ENCODE assay signal across 22 cellular contexts in the genomic region with DNA sequence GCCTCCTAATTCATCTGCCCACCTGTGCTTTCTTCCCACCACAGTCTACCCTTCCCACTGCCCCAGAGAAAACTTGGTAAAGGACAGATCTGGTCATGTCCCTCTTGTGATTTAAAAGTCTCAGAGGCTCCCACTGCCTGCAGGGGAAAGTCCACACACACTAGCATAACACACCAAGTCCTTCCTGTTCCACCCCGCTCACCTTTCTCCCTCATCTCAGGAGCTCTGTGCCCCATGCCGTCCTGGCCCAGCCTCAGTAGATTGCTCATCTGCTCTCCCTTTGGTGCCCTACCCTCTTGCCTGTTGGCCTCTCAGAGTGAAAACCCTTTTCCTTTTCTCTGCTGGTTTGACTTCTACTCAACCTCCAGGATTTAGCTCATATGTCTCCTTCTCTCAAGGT.
"Had no signal": no experiment of that assay in that cellular context is flagged by ENCODE, and none has a peak within 500 bp of the region (broad histone marks: within the 10 kb centered on the region; RNA-seq: fewer than 3 reads in every experiment).

No MANE protein-coding gene starts in this region.

- H3K36me3 ChIP-seq: left ventricle myocardium inferior, lower lobe of right lung, pancreas, tibial artery, upper lobe of right lung, vagina had no signal

- H3K4me2 ChIP-seq: hepatocyte, smooth muscle cell had no signal

- H3K4me3 ChIP-seq: dorsolateral prefrontal cortex, hepatocyte, left ventricle myocardium inferior, lower lobe of right lung, pancreas, smooth muscle cell, tibial artery, upper lobe of right lung, vagina had no signal

- H3K79me2 ChIP-seq: hepatocyte had no signal

- DNase-seq: cortex of kidney; dorsolateral prefrontal cortex; effector CD8-positive, alpha-beta T cell; foreskin melanocyte; head of caudate nucleus; kidney; left cardiac atrium; left ventricle myocardium inferior; lower lobe of right lung; mesenchymal stem cell; naive thymus-derived CD8-positive, alpha-beta T cell; occipital lobe; pancreas; right cardiac atrium; stimulated activated CD4-positive, alpha-beta T cell treated with anti-CD3 and anti-CD28 coated beads, Interleukin-2, amount 100 ng/mL, for 48 hours; tibial artery; upper lobe of right lung had no signal

- H3K4me3 Mint-ChIP-seq: naive thymus-derived CD8-positive, alpha-beta T cell; stimulated activated naive CD8-positive, alpha-beta T cell treated with anti-CD3 and anti-CD28 coated beads, Interleukin-15, Interleukin-2, amounts not matched to agents 100 ng/mL and 50 ng/mL, for 24 hours had no signal

- H3K27ac ChIP-seq: dorsolateral prefrontal cortex, hepatocyte, left ventricle myocardium inferior, lower lobe of right lung, pancreas, tibial artery, upper lobe of right lung, vagina had no signal

- H3K4me1 ChIP-seq: lower lobe of right lung, tibial artery, upper lobe of right lung had no signal

- H3K9me3 Mint-ChIP-seq: naive thymus-derived CD8-positive, alpha-beta T cell; stimulated activated naive CD8-positive, alpha-beta T cell treated with anti-CD3 and anti-CD28 coated beads, Interleukin-15, Interleukin-2, amounts not matched to agents 100 ng/mL and 50 ng/mL, for 24 hours had no signal

- H3K27me3 Mint-ChIP-seq: stimulated activated naive CD8-positive, alpha-beta T cell treated with anti-CD3 and anti-CD28 coated beads, Interleukin-15, Interleukin-2, amounts not matched to agents 100 ng/mL and 50 ng/mL, for 24 hours had no signal

- ATAC-seq: left cardiac atrium; lower lobe of right lung; naive thymus-derived CD8-positive, alpha-beta T cell; right cardiac atrium; upper lobe of right lung had no signal

- H2AFZ ChIP-seq: hepatocyte had no signal

- H3K36me3 Mint-ChIP-seq: naive thymus-derived CD8-positive, alpha-beta T cell had no signal

- H3K9me3 ChIP-seq: left ventricle myocardium inferior, lower lobe of right lung, pancreas, tibial artery, upper lobe of right lung, vagina had no signal

- H3K27me3 ChIP-seq: hepatocyte, pancreas, tibial artery, upper lobe of right lung, vagina had no signal

- H3K27ac Mint-ChIP-seq: progenitor cell of endocrine pancreas; stimulated activated naive CD8-positive, alpha-beta T cell treated with anti-CD3 and anti-CD28 coated beads, Interleukin-15, Interleukin-2, amounts not matched to agents 100 ng/mL and 50 ng/mL, for 24 hours had no signal
